2 cellular contexts compared by ENCODE assay signal in genomic region chr14:77458249-77458950, GRCh38.
A peak's percentile ranks its signal among the peaks of the same experiment; 100 is the strongest.
TF ChIP-seq lines count a peak whose summit lies in the region.

No MANE protein-coding gene starts in this region.

TF ChIP-seq in SK-N-SH, 30 proteins besides CTCF, POLR2A, EP300 and RAD21:
- TF ChIP-seq MEF2A (IDR thresholded peaks at IDR 0.05; ENCODE audit: borderline replicate concordance, low read depth) (no peak), GATA2 (CRISPR knock-in tag; IDR thresholded peaks at IDR 0.05) (no peak), RCOR1 (IDR thresholded peaks at IDR 0.05; ENCODE audit: low read length) (no peak), RFX5 (IDR thresholded peaks at IDR 0.05; ENCODE audit: low read length) (no peak), SIN3A (IDR thresholded peaks at IDR 0.05; ENCODE audit: borderline replicate concordance, low read depth, low read length) (0 out of 2 replicates have a peak, but pooled peaks have one; percentile 21), FOSL2 (IDR thresholded peaks at IDR 0.05; ENCODE audit: borderline replicate concordance, low read depth) (no peak), CHD2 (IDR thresholded peaks at IDR 0.05; ENCODE audit: low read length, partially characterized antibody) (no peak), MXI1 (IDR thresholded peaks at IDR 0.05; ENCODE audit: low read depth, low read length) (peak; percentile 95), NFIC (IDR thresholded peaks at IDR 0.05; ENCODE audit: borderline replicate concordance) (no peak), MAX (IDR thresholded peaks at IDR 0.05; ENCODE audit: low read depth) (peak; percentile 46), YY1 (IDR thresholded peaks at IDR 0.05; ENCODE audit: low read depth) (no peak)
- TF ChIP-seq, protein P1, sequence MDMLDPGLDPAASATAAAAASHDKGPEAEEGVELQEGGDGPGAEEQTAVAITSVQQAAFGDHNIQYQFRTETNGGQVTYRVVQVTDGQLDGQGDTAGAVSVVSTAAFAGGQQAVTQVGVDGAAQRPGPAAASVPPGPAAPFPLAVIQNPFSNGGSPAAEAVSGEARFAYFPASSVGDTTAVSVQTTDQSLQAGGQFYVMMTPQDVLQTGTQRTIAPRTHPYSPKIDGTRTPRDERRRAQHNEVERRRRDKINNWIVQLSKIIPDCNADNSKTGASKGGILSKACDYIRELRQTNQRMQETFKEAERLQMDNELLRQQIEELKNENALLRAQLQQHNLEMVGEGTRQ (IDR thresholded peaks at IDR 0.05; ENCODE audit: borderline replicate concordance, low read depth, low read length): no peak
- TF ChIP-seq, protein P2, sequence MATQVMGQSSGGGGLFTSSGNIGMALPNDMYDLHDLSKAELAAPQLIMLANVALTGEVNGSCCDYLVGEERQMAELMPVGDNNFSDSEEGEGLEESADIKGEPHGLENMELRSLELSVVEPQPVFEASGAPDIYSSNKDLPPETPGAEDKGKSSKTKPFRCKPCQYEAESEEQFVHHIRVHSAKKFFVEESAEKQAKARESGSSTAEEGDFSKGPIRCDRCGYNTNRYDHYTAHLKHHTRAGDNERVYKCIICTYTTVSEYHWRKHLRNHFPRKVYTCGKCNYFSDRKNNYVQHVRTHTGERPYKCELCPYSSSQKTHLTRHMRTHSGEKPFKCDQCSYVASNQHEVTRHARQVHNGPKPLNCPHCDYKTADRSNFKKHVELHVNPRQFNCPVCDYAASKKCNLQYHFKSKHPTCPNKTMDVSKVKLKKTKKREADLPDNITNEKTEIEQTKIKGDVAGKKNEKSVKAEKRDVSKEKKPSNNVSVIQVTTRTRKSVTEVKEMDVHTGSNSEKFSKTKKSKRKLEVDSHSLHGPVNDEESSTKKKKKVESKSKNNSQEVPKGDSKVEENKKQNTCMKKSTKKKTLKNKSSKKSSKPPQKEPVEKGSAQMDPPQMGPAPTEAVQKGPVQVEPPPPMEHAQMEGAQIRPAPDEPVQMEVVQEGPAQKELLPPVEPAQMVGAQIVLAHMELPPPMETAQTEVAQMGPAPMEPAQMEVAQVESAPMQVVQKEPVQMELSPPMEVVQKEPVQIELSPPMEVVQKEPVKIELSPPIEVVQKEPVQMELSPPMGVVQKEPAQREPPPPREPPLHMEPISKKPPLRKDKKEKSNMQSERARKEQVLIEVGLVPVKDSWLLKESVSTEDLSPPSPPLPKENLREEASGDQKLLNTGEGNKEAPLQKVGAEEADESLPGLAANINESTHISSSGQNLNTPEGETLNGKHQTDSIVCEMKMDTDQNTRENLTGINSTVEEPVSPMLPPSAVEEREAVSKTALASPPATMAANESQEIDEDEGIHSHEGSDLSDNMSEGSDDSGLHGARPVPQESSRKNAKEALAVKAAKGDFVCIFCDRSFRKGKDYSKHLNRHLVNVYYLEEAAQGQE (IDR thresholded peaks at IDR 0.05; ENCODE audit: low read depth, low read length): no peak

TF ChIP-seq in GM12878, 131 proteins besides CTCF, POLR2A, EP300 and RAD21:
- TF ChIP-seq BHLHE40 (IDR thresholded peaks at IDR 0.05; ENCODE audit: borderline replicate concordance in 1 of 2, low read depth in 2 of 2, low read length in 1 of 2) (peak; percentile 31 to 40; a peak in 2 of 4 replicates), GABPA (IDR thresholded peaks at IDR 0.05; ENCODE audit: low read depth) (no peak), NBN (IDR thresholded peaks at IDR 0.05) (no peak), USF1 (IDR thresholded peaks at IDR 0.05; ENCODE audit: borderline replicate concordance, extremely low read length, insufficient read depth, low read depth, low read length) (no peak), ZBED1 (IDR thresholded peaks at IDR 0.05; ENCODE audit: borderline replicate concordance) (0 out of 2 replicates have a peak, but pooled peaks have one; percentile 30), ZNF384 (IDR thresholded peaks at IDR 0.05; ENCODE audit: borderline replicate concordance, low read depth, low read length) (no peak), RUNX3 (IDR thresholded peaks at IDR 0.05; ENCODE audit: low read length) (peak; percentile 34; the same call in 1 of the 2 replicates), KDM1A (IDR thresholded peaks at IDR 0.05; ENCODE audit: borderline replicate concordance) (no peak), DPF2 (IDR thresholded peaks at IDR 0.05) (no peak), ZBTB11 (CRISPR knock-in tag; IDR thresholded peaks at IDR 0.05) (no peak), ASH2L (IDR thresholded peaks at IDR 0.05; ENCODE audit: borderline replicate concordance, low read depth) (peak; percentile 18; the same call in 1 of the 2 replicates), SKIL (IDR thresholded peaks at IDR 0.05; ENCODE audit: low read depth, poor library complexity, severe bottlenecking) (no peak)
- TF ChIP-seq, protein P3, sequence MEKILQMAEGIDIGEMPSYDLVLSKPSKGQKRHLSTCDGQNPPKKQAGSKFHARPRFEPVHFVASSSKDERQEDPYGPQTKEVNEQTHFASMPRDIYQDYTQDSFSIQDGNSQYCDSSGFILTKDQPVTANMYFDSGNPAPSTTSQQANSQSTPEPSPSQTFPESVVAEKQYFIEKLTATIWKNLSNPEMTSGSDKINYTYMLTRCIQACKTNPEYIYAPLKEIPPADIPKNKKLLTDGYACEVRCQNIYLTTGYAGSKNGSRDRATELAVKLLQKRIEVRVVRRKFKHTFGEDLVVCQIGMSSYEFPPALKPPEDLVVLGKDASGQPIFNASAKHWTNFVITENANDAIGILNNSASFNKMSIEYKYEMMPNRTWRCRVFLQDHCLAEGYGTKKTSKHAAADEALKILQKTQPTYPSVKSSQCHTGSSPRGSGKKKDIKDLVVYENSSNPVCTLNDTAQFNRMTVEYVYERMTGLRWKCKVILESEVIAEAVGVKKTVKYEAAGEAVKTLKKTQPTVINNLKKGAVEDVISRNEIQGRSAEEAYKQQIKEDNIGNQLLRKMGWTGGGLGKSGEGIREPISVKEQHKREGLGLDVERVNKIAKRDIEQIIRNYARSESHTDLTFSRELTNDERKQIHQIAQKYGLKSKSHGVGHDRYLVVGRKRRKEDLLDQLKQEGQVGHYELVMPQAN (conservative IDR thresholded peaks at IDR 0.05): peak; percentile 48
